In the genomic region with DNA sequence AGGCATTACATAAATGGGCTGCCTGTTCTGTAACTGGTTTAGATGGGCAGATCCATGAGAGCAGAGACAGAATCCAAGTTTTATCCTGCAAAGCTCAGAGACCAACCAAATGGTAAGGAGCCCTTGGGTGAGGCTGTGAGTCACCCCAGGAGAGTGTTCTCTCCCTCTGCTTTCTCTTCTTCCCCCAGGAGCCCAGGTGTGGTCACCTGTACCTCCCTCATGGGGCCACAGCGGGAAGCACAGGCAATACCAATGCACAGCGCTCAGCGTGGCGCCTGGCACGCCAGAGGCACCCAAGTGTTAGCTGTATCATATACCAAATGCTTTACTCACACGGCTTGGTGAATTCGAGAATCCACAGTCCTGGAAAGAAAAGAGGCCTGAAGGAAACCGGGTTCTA, we compare ENCODE assay signal across 1 cellular context.
TF ChIP-seq lines count a peak whose summit lies in the region.

No MANE protein-coding gene starts in this region.

TF ChIP-seq in GM23338, 12 proteins besides CTCF, POLR2A, EP300 and RAD21 (continued from another document):
- TF ChIP-seq, protein P1, sequence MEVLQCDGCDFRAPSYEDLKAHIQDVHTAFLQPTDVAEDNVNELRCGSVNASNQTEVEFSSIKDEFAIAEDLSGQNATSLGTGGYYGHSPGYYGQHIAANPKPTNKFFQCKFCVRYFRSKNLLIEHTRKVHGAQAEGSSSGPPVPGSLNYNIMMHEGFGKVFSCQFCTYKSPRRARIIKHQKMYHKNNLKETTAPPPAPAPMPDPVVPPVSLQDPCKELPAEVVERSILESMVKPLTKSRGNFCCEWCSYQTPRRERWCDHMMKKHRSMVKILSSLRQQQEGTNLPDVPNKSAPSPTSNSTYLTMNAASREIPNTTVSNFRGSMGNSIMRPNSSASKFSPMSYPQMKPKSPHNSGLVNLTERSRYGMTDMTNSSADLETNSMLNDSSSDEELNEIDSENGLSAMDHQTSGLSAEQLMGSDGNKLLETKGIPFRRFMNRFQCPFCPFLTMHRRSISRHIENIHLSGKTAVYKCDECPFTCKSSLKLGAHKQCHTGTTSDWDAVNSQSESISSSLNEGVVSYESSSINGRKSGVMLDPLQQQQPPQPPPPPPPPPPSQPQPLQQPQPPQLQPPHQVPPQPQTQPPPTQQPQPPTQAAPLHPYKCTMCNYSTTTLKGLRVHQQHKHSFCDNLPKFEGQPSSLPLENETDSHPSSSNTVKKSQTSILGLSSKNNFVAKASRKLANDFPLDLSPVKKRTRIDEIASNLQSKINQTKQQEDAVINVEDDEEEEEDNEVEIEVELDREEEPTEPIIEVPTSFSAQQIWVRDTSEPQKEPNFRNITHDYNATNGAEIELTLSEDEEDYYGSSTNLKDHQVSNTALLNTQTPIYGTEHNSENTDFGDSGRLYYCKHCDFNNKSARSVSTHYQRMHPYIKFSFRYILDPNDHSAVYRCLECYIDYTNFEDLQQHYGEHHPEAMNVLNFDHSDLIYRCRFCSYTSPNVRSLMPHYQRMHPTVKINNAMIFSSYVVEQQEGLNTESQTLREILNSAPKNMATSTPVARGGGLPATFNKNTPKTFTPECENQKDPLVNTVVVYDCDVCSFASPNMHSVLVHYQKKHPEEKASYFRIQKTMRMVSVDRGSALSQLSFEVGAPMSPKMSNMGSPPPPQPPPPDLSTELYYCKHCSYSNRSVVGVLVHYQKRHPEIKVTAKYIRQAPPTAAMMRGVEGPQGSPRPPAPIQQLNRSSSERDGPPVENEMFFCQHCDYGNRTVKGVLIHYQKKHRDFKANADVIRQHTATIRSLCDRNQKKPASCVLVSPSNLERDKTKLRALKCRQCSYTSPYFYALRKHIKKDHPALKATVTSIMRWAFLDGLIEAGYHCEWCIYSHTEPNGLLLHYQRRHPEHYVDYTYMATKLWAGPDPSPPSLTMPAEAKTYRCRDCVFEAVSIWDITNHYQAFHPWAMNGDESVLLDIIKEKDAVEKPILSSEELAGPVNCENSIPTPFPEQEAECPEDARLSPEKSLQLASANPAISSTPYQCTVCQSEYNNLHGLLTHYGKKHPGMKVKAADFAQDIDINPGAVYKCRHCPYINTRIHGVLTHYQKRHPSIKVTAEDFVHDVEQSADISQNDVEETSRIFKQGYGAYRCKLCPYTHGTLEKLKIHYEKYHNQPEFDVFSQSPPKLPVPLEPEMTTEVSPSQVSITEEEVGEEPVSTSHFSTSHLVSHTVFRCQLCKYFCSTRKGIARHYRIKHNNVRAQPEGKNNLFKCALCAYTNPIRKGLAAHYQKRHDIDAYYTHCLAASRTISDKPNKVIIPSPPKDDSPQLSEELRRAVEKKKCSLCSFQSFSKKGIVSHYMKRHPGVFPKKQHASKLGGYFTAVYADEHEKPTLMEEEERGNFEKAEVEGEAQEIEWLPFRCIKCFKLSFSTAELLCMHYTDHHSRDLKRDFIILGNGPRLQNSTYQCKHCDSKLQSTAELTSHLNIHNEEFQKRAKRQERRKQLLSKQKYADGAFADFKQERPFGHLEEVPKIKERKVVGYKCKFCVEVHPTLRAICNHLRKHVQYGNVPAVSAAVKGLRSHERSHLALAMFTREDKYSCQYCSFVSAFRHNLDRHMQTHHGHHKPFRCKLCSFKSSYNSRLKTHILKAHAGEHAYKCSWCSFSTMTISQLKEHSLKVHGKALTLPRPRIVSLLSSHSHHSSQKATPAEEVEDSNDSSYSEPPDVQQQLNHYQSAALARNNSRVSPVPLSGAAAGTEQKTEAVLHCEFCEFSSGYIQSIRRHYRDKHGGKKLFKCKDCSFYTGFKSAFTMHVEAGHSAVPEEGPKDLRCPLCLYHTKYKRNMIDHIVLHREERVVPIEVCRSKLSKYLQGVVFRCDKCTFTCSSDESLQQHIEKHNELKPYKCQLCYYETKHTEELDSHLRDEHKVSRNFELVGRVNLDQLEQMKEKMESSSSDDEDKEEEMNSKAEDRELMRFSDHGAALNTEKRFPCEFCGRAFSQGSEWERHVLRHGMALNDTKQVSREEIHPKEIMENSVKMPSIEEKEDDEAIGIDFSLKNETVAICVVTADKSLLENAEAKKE (CRISPR knock-in tag; IDR thresholded peaks at IDR 0.05), result no peak
- TF ChIP-seq JUNB (IDR thresholded peaks at IDR 0.05; ENCODE audit: unreplicated experiment) (no peak), EZH2phosphoT487 (IDR thresholded peaks at IDR 0.05; ENCODE audit: unreplicated experiment) (no peak), CREB1 (CRISPR knock-in tag; IDR thresholded peaks at IDR 0.05; ENCODE audit: low read depth) (no peak), STAT1 (IDR thresholded peaks at IDR 0.05; ENCODE audit: unreplicated experiment) (no peak), EZH2 (IDR thresholded peaks at IDR 0.05; ENCODE audit: low read depth, unreplicated experiment) (no peak), ZNF114 (CRISPR knock-in tag; IDR thresholded peaks at IDR 0.05) (no peak)
- TF ChIP-seq, protein P2, sequence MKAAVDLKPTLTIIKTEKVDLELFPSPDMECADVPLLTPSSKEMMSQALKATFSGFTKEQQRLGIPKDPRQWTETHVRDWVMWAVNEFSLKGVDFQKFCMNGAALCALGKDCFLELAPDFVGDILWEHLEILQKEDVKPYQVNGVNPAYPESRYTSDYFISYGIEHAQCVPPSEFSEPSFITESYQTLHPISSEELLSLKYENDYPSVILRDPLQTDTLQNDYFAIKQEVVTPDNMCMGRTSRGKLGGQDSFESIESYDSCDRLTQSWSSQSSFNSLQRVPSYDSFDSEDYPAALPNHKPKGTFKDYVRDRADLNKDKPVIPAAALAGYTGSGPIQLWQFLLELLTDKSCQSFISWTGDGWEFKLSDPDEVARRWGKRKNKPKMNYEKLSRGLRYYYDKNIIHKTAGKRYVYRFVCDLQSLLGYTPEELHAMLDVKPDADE (IDR thresholded peaks at IDR 0.05), result no peak
- TF ChIP-seq, protein P3, sequence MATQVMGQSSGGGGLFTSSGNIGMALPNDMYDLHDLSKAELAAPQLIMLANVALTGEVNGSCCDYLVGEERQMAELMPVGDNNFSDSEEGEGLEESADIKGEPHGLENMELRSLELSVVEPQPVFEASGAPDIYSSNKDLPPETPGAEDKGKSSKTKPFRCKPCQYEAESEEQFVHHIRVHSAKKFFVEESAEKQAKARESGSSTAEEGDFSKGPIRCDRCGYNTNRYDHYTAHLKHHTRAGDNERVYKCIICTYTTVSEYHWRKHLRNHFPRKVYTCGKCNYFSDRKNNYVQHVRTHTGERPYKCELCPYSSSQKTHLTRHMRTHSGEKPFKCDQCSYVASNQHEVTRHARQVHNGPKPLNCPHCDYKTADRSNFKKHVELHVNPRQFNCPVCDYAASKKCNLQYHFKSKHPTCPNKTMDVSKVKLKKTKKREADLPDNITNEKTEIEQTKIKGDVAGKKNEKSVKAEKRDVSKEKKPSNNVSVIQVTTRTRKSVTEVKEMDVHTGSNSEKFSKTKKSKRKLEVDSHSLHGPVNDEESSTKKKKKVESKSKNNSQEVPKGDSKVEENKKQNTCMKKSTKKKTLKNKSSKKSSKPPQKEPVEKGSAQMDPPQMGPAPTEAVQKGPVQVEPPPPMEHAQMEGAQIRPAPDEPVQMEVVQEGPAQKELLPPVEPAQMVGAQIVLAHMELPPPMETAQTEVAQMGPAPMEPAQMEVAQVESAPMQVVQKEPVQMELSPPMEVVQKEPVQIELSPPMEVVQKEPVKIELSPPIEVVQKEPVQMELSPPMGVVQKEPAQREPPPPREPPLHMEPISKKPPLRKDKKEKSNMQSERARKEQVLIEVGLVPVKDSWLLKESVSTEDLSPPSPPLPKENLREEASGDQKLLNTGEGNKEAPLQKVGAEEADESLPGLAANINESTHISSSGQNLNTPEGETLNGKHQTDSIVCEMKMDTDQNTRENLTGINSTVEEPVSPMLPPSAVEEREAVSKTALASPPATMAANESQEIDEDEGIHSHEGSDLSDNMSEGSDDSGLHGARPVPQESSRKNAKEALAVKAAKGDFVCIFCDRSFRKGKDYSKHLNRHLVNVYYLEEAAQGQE (IDR thresholded peaks at IDR 0.05; ENCODE audit: unreplicated experiment), result no peak
TF ChIP-seq in GM23338: peak in this region for 0.
